In the genomic region with DNA sequence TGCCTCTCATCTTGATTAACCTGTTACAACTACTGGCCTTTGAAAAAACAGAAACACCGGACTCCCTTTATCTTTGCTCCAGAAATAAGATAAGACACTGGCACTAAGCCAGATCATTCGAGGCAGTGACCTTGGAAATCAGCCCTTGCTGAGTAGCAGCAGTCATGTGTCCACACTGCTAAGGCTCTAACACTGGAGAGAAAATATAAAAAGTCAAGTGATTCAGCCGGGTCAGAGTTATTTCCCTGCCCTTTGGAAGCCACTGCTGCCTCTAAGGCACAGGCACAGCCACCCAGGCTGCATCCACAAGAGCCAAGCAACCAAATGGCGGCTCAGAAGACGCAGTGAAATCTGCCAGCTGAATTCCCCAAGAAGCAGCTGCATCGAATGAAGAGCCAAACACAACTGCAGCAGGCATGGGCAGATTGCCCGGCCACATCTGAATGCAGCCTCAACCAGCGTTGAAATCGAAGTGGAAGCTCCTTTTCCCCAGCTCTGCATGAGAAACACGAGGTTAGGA, we compare ENCODE assay signal across 7 cellular contexts. TPM values are rescaled to one million over a fixed set of nuclear protein-coding genes. Genes with fewer than 3 reads are reported as not detected.
DNase-seq lines count a peak whose midpoint lies in the region; ATAC-seq, FAIRE-seq and TF ChIP-seq lines count a peak whose summit lies in the region.

No MANE protein-coding gene starts in this region.

- H3K36me3 Mint-ChIP-seq in type B pancreatic cell = peaks cover 21% of the 10 kb centered on the region
- H3K36me3 Mint-ChIP-seq in stimulated activated naive B cell treated with anti-CD40 and anti-IgM and Interleukin-4, amounts not matched to agents 10 μg/mL and 1 μg/mL and 100 μg/mL, for 72 hours = peaks cover 44 to 70% of the 10 kb centered on the region in 2 donors

- no peak for TF ChIP-seq POLR2A in K562 (conservative IDR thresholded peaks at IDR 0.05)

- H3K79me2 ChIP-seq in K562 (ENCODE audit: control insufficient read depth, insufficient read depth, low read length) = peaks cover 14% of the 10 kb centered on the region; the same call in 2 of the 3 replicates

- in situ Hi-C loops in K562 (cut with MboI) = loop anchor here (10.0 kb wide), 1 partner anchor 1686 kb away; no protein-coding TSS in a partner anchor

- H3K36me3 ChIP-seq in K562 (ENCODE audit: control insufficient read depth, insufficient read depth, low read length) = peaks cover 83% of the 10 kb centered on the region
- H3K36me3 ChIP-seq in left lung = peaks cover 0 to 3% of the 10 kb centered on the region in 2 donors

- peak overlapping the region; percentile 74 for H3K27ac Mint-ChIP-seq in type B pancreatic cell
- no peak overlapping the region for H3K27ac Mint-ChIP-seq in stimulated activated naive B cell treated with anti-CD40 and anti-IgM and Interleukin-4, amounts not matched to agents 10 μg/mL and 1 μg/mL and 100 μg/mL, for 72 hours

- H3K4me3 ChIP-seq in K562 (no peak overlapping the region), left lung (no peak overlapping the region)

- H3K4me1 ChIP-seq in K562 (replicated peaks in 1 of 2; ENCODE audit: control insufficient read depth in 2 of 2, insufficient read depth in 2 of 2, low read length in 2 of 2) = peaks cover 14 to 21% of the 10 kb centered on the region in 2 experiments
- H3K4me1 ChIP-seq in left lung = peaks cover 18 to 49% of the 10 kb centered on the region in 2 donors

- H3K9me3 ChIP-seq in K562 (replicated peaks; ENCODE audit: control insufficient read depth, insufficient read depth, low read depth, low read length) = no peaks in the 10 kb centered on the region
- H3K9me3 ChIP-seq in left lung = no peaks in the 10 kb centered on the region

- no peak overlapping the region for H3K4me3 Mint-ChIP-seq in type B pancreatic cell
- H3K4me3 Mint-ChIP-seq in stimulated activated naive B cell treated with anti-CD40 and anti-IgM and Interleukin-4, amounts not matched to agents 10 μg/mL and 1 μg/mL and 100 μg/mL, for 72 hours = no peak overlapping the region

- no peaks in the 10 kb centered on the region for H3K27me3 Mint-ChIP-seq in type B pancreatic cell
- H3K27me3 Mint-ChIP-seq in stimulated activated naive B cell treated with anti-CD40 and anti-IgM and Interleukin-4, amounts not matched to agents 10 μg/mL and 1 μg/mL and 100 μg/mL, for 72 hours = no peaks in the 10 kb centered on the region

- H3K4me1 Mint-ChIP-seq in type B pancreatic cell (ENCODE audit: unreplicated experiment) = peaks cover 21% of the 10 kb centered on the region
- peaks cover 8 to 9% of the 10 kb centered on the region in 2 donors for H3K4me1 Mint-ChIP-seq in stimulated activated naive B cell treated with anti-CD40 and anti-IgM and Interleukin-4, amounts not matched to agents 10 μg/mL and 1 μg/mL and 100 μg/mL, for 72 hours

- no peak overlapping the region for H3K4me2 ChIP-seq in K562 (ENCODE audit: insufficient read depth, low read length)

- 53% methylated on average over 10 of the region's 10 CpGs for WGBS in K562 (ENCODE audit: insufficient coverage, low coverage, missing lambda C conversion rate)

- no peak for TF ChIP-seq RAD21 in K562 (CRISPR knock-in tag; conservative IDR thresholded peaks at IDR 0.05 in 1 of 2, IDR thresholded peaks at IDR 0.05 in 1 of 2)

- H3K27ac ChIP-seq in K562 (ENCODE audit: extremely low read depth, low read depth, low read length) (0 out of 3 replicates have a peak overlapping the region, but pooled peaks have one; percentile 18), left lung (peak overlapping the region; percentile 44 to 84)

- no peak for TF ChIP-seq CTCF in K562 (IDR thresholded peaks at IDR 0.05 in 2 of 3, conservative IDR thresholded peaks at IDR 0.05 in 1 of 3; ENCODE audit: insufficient read depth in 2 of 3, low read depth in 1 of 3, low read length in 3 of 3)
- no peak for TF ChIP-seq CTCF in left lung (IDR thresholded peaks at IDR 0.05)
- no peak for TF ChIP-seq CTCF in type B pancreatic cell (conservative IDR thresholded peaks at IDR 0.05)

- no peak for FAIRE-seq in K562 (lab: Jason Lieb, UNC)

- peak overlapping the region in 1 of 2 experiments; percentile 76; a peak in 2 of 4 replicates for H3K9ac ChIP-seq in K562 (ENCODE audit: insufficient read depth in 1 of 2, low read depth in 2 of 2, low read length in 2 of 2)

- H3K9me3 Mint-ChIP-seq in type B pancreatic cell = no peaks in the 10 kb centered on the region
- H3K9me3 Mint-ChIP-seq in stimulated activated naive B cell treated with anti-CD40 and anti-IgM and Interleukin-4, amounts not matched to agents 10 μg/mL and 1 μg/mL and 100 μg/mL, for 72 hours = peaks cover 0 to 3% of the 10 kb centered on the region in 2 donors

- intact Hi-C loops in K562 (cut with micrococcal nuclease) = no loop called here
- intact Hi-C loops in left lung (cut with DNase I) = no loop called here

- H2AFZ ChIP-seq in K562 (ENCODE audit: low read depth, low read length) = no peak overlapping the region

- TF ChIP-seq EP300 in K562 (IDR thresholded peaks at IDR 0.05; ENCODE audit: low read length) = peak; percentile 68

- no peaks in the 10 kb centered on the region; the same call in 1 of the 2 replicates for H4K20me1 ChIP-seq in K562 (replicated peaks; ENCODE audit: control insufficient read depth, insufficient read depth, low read length)

- DNase-seq in NCI-H128 (lab: John Stamatoyannopoulos, UW; ENCODE audit: unreplicated experiment) (peak; percentile 52), K562 (ENCODE audit: extremely low read depth in 1 of 4, low spot score in 3 of 4) (peak in 3 of 4 experiments; percentile 32 to 64 (median 48)), left lung (peak in 1 of 2 donors; percentile 45), type B pancreatic cell (ENCODE audit: extremely low spot score, unreplicated experiment) (no peak)
- DNase-seq in stimulated activated naive B cell treated with anti-CD40 and anti-IgM and Interleukin-4, amounts not matched to agents 10 μg/mL and 1 μg/mL and 100 μg/mL, for 72 hours = no peak
- no peak for DNase-seq in stimulated activated naive CD8-positive, alpha-beta T cell treated with anti-CD3 and anti-CD28 coated beads, Interleukin-15, Interleukin-2, amounts not matched to agents 100 U/mL and 50 U/mL, for 24 hours

- no peaks in the 10 kb centered on the region for H3K9me1 ChIP-seq in K562 (ENCODE audit: control insufficient read depth, insufficient read depth, low read length)

- POLR2A ChIA-PET in K562 (lab: Yijun Ruan, JAX) = interaction anchor here (0.6 to 0.9 kb wide), 2 partner anchors 14 to 157 kb away, joined by 4 to 5 read pairs; a partner anchor contains a TSS

- CTCF ChIA-PET in K562 (lab: Yijun Ruan, JAX; ENCODE audit: low intra/inter-chr PET ratio) = no interaction called here

- no TSS peak for BruUV-seq in K562 (replicated peaks; lab: Mats Ljungman, UMichigan)

- H3K27me3 ChIP-seq in K562 (ENCODE audit: control insufficient read depth in 2 of 2, insufficient read depth in 2 of 2, low read length in 2 of 2) (no peaks in the 10 kb centered on the region), left lung (no peaks in the 10 kb centered on the region)

- peak; percentile 46 for ATAC-seq in K562
- peak; percentile 75 for ATAC-seq in left lung
- no peak for ATAC-seq in stimulated activated naive B cell treated with anti-CD40 and anti-IgM and Interleukin-4, amounts not matched to agents 10 μg/mL and 1 μg/mL and 100 μg/mL, for 72 hours (replicated peaks)
- ATAC-seq in HG03342 (IDR thresholded peaks at IDR 0.05; ENCODE audit: unreplicated experiment) = no peak
- no peak for ATAC-seq in stimulated activated naive CD8-positive, alpha-beta T cell treated with anti-CD3 and anti-CD28 coated beads, Interleukin-15, Interleukin-2, amounts not matched to agents 100 U/mL and 50 U/mL, for 24 hours

TF ChIP-seq in K562, 482 proteins besides CTCF, POLR2A, EP300 and RAD21 (continues in another document):
- TF ChIP-seq MCM2 (IDR thresholded peaks at IDR 0.05; ENCODE audit: low read depth) (no peak), MYC (IDR thresholded peaks at IDR 0.05; ENCODE audit: low read depth, low read length) (peak; percentile 35; the same call in 1 of the 2 replicates), MYC (CRISPR knock-in tag; IDR thresholded peaks at IDR 0.05; ENCODE audit: borderline replicate concordance, low read depth) (no peak), ZNF589 (CRISPR knock-in tag; IDR thresholded peaks at IDR 0.05; ENCODE audit: low read depth) (no peak), CBFA2T2 (conservative IDR thresholded peaks at IDR 0.05) (peak; percentile 43; the same call in 1 of the 2 replicates), HDAC3 (IDR thresholded peaks at IDR 0.05; ENCODE audit: borderline replicate concordance, partially characterized antibody) (peak; percentile 43), SRF (CRISPR knock-in tag; IDR thresholded peaks at IDR 0.05) (no peak), L3MBTL2 (IDR thresholded peaks at IDR 0.05) (peak; percentile 33; the same call in 1 of the 2 replicates), RB1 (IDR thresholded peaks at IDR 0.05; ENCODE audit: low read depth) (no peak)
- TF ChIP-seq, protein P1, sequence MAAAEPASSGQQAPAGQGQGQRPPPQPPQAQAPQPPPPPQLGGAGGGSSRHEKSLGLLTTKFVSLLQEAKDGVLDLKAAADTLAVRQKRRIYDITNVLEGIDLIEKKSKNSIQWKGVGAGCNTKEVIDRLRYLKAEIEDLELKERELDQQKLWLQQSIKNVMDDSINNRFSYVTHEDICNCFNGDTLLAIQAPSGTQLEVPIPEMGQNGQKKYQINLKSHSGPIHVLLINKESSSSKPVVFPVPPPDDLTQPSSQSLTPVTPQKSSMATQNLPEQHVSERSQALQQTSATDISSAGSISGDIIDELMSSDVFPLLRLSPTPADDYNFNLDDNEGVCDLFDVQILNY (CRISPR knock-in tag; IDR thresholded peaks at IDR 0.05) = no peak

RNA-seq across cellular contexts. Expression of a gene that starts 40.7 kb away (rescaled TPM):
- total RNA-seq in K562 (2011; cell fraction: chromatin; rRNA removed; ENCODE audit: low replicate concordance) = 39.6 and 65.6 TPM in 2 replicates
- 22.3 and 29.6 TPM in 2 replicates for total RNA-seq in K562 (2011; cell fraction: nucleolus; rRNA removed)
- 35.5 and 41.1 TPM in 2 replicates for total RNA-seq in K562 (2011; cell fraction: nucleoplasm; rRNA removed)
- total RNA-seq in K562 (2014; rRNA removed) (20.4 and 24.5 TPM in 2 replicates), K562 (2014; rRNA removed; fragmentation: Illumina TruSeq; extraction: Trizol) (29.8 and 33.2 TPM in 2 replicates), K562 (2015; rRNA removed; fragmentation: Illumina TruSeq; extraction: Trizol) (23.5 and 25.7 TPM in 2 replicates), K562 (2021) (26.2 and 30.7 TPM in 2 replicates), left lung (1 to 10 TPM; 7.5 to 8.9 TPM), type B pancreatic cell (ENCODE audit: low replicate concordance) (10.9 and 16.3 TPM in 2 replicates)
- polyA plus RNA-seq in K562 (2011; rRNA removed) (6.3 and 11.0 TPM in 2 replicates), K562 (2014; fragmentation: Illumina TruSeq; extraction: Trizol) (14.9 and 16.2 TPM in 2 replicates), K562 (2014; fragmentation: Nextera tagmentation; extraction: Ambion mirVana) (10 to 100 TPM; 14.2 to 33.5 TPM), K562 (2014; rRNA removed) (18.8 and 19.8 TPM in 2 replicates)
- polyA plus RNA-seq in K562 (2011; cell fraction: cytosol; rRNA removed) = 3.8 and 11.5 TPM in 2 replicates
- polyA plus RNA-seq in K562 (2011; cell fraction: nucleus; rRNA removed) = 12.9 and 20.4 TPM in 2 replicates
- 6.8 and 9.8 TPM in 2 replicates for polyA plus RNA-seq in K562 (2012)
- 12.7 and 24.4 TPM in 2 replicates for polyA minus RNA-seq in K562 (2011; rRNA and poly(A)+ RNA removed)
- 6.4 and 13.5 TPM in 2 replicates for polyA minus RNA-seq in K562 (2011; cell fraction: cytosol; rRNA and poly(A)+ RNA removed)
- polyA minus RNA-seq in K562 (2011; cell fraction: nucleus; rRNA and poly(A)+ RNA removed) = 6.9 and 22.4 TPM in 2 replicates

Comparison
In these comparisons a context has a peak if more than half of its experiments do, and no peak if none do; other contexts are left out.
1. DNase-seq: peak in NCI-H128 (single experiment) and K562 (3 of 4); none in type B pancreatic cell (single experiment), stimulated activated naive B cell treated with anti-CD40 and anti-IgM and Interleukin-4, amounts not matched to agents 10 μg/mL and 1 μg/mL and 100 μg/mL, for 72 hours (single experiment) and stimulated activated naive CD8-positive, alpha-beta T cell treated with anti-CD3 and anti-CD28 coated beads, Interleukin-15, Interleukin-2, amounts not matched to agents 100 U/mL and 50 U/mL, for 24 hours (single experiment).
2. ATAC-seq: peak in K562 (single experiment) and left lung (single experiment); none in stimulated activated naive B cell treated with anti-CD40 and anti-IgM and Interleukin-4, amounts not matched to agents 10 μg/mL and 1 μg/mL and 100 μg/mL, for 72 hours (0 of 2), HG03342 (single experiment) and stimulated activated naive CD8-positive, alpha-beta T cell treated with anti-CD3 and anti-CD28 coated beads, Interleukin-15, Interleukin-2, amounts not matched to agents 100 U/mL and 50 U/mL, for 24 hours (single experiment).